Comparison of ENCODE assay signal across 8 cellular contexts in genomic region chr19:45952691-45953505, GRCh38. TPM values are rescaled to one million over a fixed set of nuclear protein-coding genes. Genes with fewer than 3 reads are reported as not detected.
DNase-seq lines count a peak whose midpoint lies in the region; TF ChIP-seq lines count a peak whose summit lies in the region.

No MANE protein-coding gene starts in this region.

- no peak for TF ChIP-seq EP300 in esophagus muscularis mucosa (IDR thresholded peaks at IDR 0.05)

- H3K36me3 ChIP-seq in esophagus muscularis mucosa: peaks cover 0 to 19% (median 0%) of the 10 kb centered on the region in 4 donors

- TF ChIP-seq POLR2A in esophagus muscularis mucosa (IDR thresholded peaks at IDR 0.05; ENCODE audit: low read depth): no peak

- no peak overlapping the region for H3K27ac ChIP-seq in esophagus muscularis mucosa (replicated peaks in 1 of 4)

- H3K9me3 ChIP-seq in esophagus muscularis mucosa: no peaks in the 10 kb centered on the region

- H3K27me3 ChIP-seq in esophagus muscularis mucosa: peaks cover 0 to 74% (median 6%) of the 10 kb centered on the region in 4 donors

- TF ChIP-seq CTCF in Calu3 (IDR thresholded peaks at IDR 0.05; ENCODE audit: unreplicated experiment): no peak
- no peak for TF ChIP-seq CTCF in esophagus muscularis mucosa (IDR thresholded peaks at IDR 0.05)

- peak; percentile 59 for DNase-seq in Calu3
- DNase-seq in LoVo (ENCODE audit: low spot score): peak; percentile 37
- peak; percentile 46 to 58 for DNase-seq in activated CD4-positive, alpha-beta T cell treated with anti-CD3 and anti-CD28 coated beads, Interleukin-2, amount 50 U/mL, for 48 hours
- no peak for DNase-seq in esophagus muscularis mucosa (ENCODE audit: extremely low spot score)
- DNase-seq in nucleus accumbens (lab: John Stamatoyannopoulos, UW): peak in 30 of 56 donors; percentile 5 to 80 (median 32)
- DNase-seq in NCI-H510A treated with DMSO at 0.1 percent for 48 hours (lab: John Stamatoyannopoulos, UW): no peak
- DNase-seq in NK-92 treated with Interleukin-12 subunit alpha and Interleukin-12 subunit beta, amount 100 ng/mL, for 24 hours (lab: John Stamatoyannopoulos, UW): no peak
- no peak for DNase-seq in NCI-H187 (lab: John Stamatoyannopoulos, UW)

- H3K4me1 ChIP-seq in esophagus muscularis mucosa: peaks cover 13 to 25% (median 18%) of the 10 kb centered on the region in 4 donors

- H3K4me3 ChIP-seq in esophagus muscularis mucosa: peak overlapping the region in 3 of 4 donors; percentile 12 to 14 (median 12)

- peaks cover 14% of the 10 kb centered on the region for H3K4me1 Mint-ChIP-seq in Calu3 (ENCODE audit: low read depth, unreplicated experiment)

- no peaks in the 10 kb centered on the region for H3K36me3 Mint-ChIP-seq in Calu3 (ENCODE audit: insufficient read depth, unreplicated experiment)

- CTCF ChIA-PET in Calu3 (lab: Charles Lee): interaction anchor here (1.2 kb wide), 1 partner anchor 8 kb away, joined by 4 read pairs; no protein-coding TSS in a partner anchor

- no TSS peak for BruUV-seq in Calu3 (replicated peaks; lab: Mats Ljungman, UMichigan)

- no peaks in the 10 kb centered on the region for H3K9me3 Mint-ChIP-seq in Calu3 (ENCODE audit: low read depth, unreplicated experiment)

- WGBS in esophagus muscularis mucosa: 24% methylated on average over 43 of the region's 43 CpGs

- no peak overlapping the region for H3K4me3 Mint-ChIP-seq in Calu3 (ENCODE audit: low read depth, unreplicated experiment)

- intact Hi-C loops in Calu3 (cut with micrococcal nuclease; ENCODE audit: unreplicated experiment): no loop called here
- intact Hi-C loops in esophagus muscularis mucosa (cut with DNase I): no loop called here

- peaks cover 22% of the 10 kb centered on the region for H3K27me3 Mint-ChIP-seq in Calu3 (ENCODE audit: unreplicated experiment)

- H3K27ac Mint-ChIP-seq in Calu3 (ENCODE audit: unreplicated experiment): no peak overlapping the region

RNA-seq across cellular contexts. Expression of gene NOVA2, which starts 20.8 kb away (rescaled TPM):
- total RNA-seq in Calu3 (2022) (not detected in 2 replicates), esophagus muscularis mucosa (1 to 10 TPM; 1.2 to 4.6 (median 2.7) TPM)

RNA-seq across cellular contexts. Expression of gene NANOS2, which starts 38.3 kb away (rescaled TPM):
- not detected in 2 replicates for total RNA-seq in Calu3 (2022)
- not detected for total RNA-seq in esophagus muscularis mucosa

RNA-seq across cellular contexts. Expression of gene CCDC61, which starts 42.4 kb away (rescaled TPM):
- total RNA-seq in Calu3 (2022) (31.0 and 32.7 TPM in 2 replicates), esophagus muscularis mucosa (1 to 10 TPM; 5.3 to 9.6 (median 8.6) TPM)

RNA-seq across cellular contexts. Expression of gene MYPOP, which starts 50.5 kb away (rescaled TPM):
- 11.9 and 13.1 TPM in 2 replicates for total RNA-seq in Calu3 (2022)
- total RNA-seq in esophagus muscularis mucosa: 1 to 10 TPM; 3.8 to 7.9 (median 6.0) TPM

Comparison
In these comparisons a context has a peak if more than half of its experiments do, and no peak if none do; other contexts are left out.
1. DNase-seq: peak in Calu3 (single experiment), LoVo (single experiment), activated CD4-positive, alpha-beta T cell treated with anti-CD3 and anti-CD28 coated beads, Interleukin-2, amount 50 U/mL, for 48 hours (2 of 2) and nucleus accumbens (30 of 56); none in esophagus muscularis mucosa (single experiment), NCI-H510A treated with DMSO at 0.1 percent for 48 hours (single experiment), NK-92 treated with Interleukin-12 subunit alpha and Interleukin-12 subunit beta, amount 100 ng/mL, for 24 hours (single experiment) and NCI-H187 (0 of 2).